10 cellular contexts compared by ENCODE assay signal in the genomic region with DNA sequence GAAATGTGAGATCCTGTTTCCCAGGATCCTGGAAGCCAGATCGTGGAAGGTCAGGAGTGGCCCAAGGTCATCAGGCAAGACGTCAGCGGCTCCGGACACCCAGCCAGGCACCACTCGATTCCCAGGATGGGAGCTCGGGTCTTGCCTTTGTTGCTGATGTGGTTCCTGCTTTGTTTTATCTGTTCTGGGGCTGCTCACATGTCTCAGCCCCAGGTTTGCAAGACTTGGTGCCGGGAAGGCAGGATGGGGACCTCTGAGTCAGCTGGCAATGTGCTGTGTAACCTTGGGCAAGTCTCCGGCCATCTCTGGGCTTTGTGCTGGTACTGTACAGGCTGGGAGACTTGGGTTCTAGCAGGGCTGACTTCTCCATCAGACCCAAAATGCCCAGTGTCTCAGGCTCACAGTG. TPM values are rescaled to one million over a fixed set of nuclear protein-coding genes. Genes with fewer than 3 reads are reported as not detected.
DNase-seq lines count a peak whose midpoint lies in the region; ATAC-seq and TF ChIP-seq lines count a peak whose summit lies in the region.
"Had no signal": no experiment of that assay in that cellular context is flagged by ENCODE, and none has a peak within 500 bp of the region (broad histone marks: within the 10 kb centered on the region; RNA-seq: fewer than 3 reads in every experiment).

No MANE protein-coding gene starts in this region.

- no peak for TF ChIP-seq CTCF in upper lobe of right lung (IDR thresholded peaks at IDR 0.05)

- intact Hi-C loops in upper lobe of right lung (cut with DNase I), result no loop called here

- no peaks in the 10 kb centered on the region for H3K36me3 ChIP-seq in upper lobe of right lung

- H3K27ac Mint-ChIP-seq in activated T-cell treated with anti-CD3 and anti-CD28 coated beads, Interleukin-2, amount 50 U/mL, for 72 hours, result peak overlapping the region; percentile 79

- no peaks in the 10 kb centered on the region for H3K27me3 Mint-ChIP-seq in activated T-cell treated with anti-CD3 and anti-CD28 coated beads, Interleukin-2, amount 50 U/mL, for 72 hours (ENCODE audit: low read depth)

- peak; percentile 29 for DNase-seq in activated naive CD4-positive, alpha-beta T cell treated with Interleukin-2 at 50 U/mL for 16 hours
- DNase-seq in activated naive CD4-positive, alpha-beta T cell (lab: John Stamatoyannopoulos, UW), result no peak
- DNase-seq in activated T-cell treated with anti-CD3 and anti-CD28 coated beads, Interleukin-2, amount 50 U/mL, for 72 hours, result peak; percentile 38 to 47
- DNase-seq in left lobe of liver (ENCODE audit: low spot score), result no peak
- no peak for DNase-seq in upper lobe of right lung
- DNase-seq in activated gamma-delta T cell treated with Interleukin-2 at 50 U/mL for 16 hours, result no peak
- DNase-seq: NCI-H1436 treated with DMSO at 0.1 percent for 48 hours had no signal

- no peaks in the 10 kb centered on the region for H3K9me3 ChIP-seq in upper lobe of right lung

- H3K27ac ChIP-seq in upper lobe of right lung, result peak overlapping the region; percentile 17
- H3K27ac ChIP-seq: hepatocyte had no signal

- no peaks in the 10 kb centered on the region for H3K9me3 Mint-ChIP-seq in activated T-cell treated with anti-CD3 and anti-CD28 coated beads, Interleukin-2, amount 50 U/mL, for 72 hours

- no peak for ATAC-seq in activated T-cell treated with anti-CD3 and anti-CD28 coated beads, Interleukin-2, amount 50 U/mL, for 72 hours (replicated peaks in 1 of 2)
- ATAC-seq in left lobe of liver (peak; percentile 30), upper lobe of right lung (no peak), HG03460 (IDR thresholded peaks at IDR 0.05; ENCODE audit: unreplicated experiment) (no peak), HG03159 (IDR thresholded peaks at IDR 0.05; ENCODE audit: unreplicated experiment) (no peak)

- H3K4me3 ChIP-seq in upper lobe of right lung, result no peak overlapping the region
- H3K4me3 ChIP-seq: hepatocyte had no signal

- H3K4me3 Mint-ChIP-seq in activated T-cell treated with anti-CD3 and anti-CD28 coated beads, Interleukin-2, amount 50 U/mL, for 72 hours, result peak overlapping the region; percentile 97 to 99

- peaks cover 11% of the 10 kb centered on the region for H3K4me1 ChIP-seq in upper lobe of right lung

- peaks cover 3 to 8% of the 10 kb centered on the region in 2 donors for H3K36me3 Mint-ChIP-seq in activated T-cell treated with anti-CD3 and anti-CD28 coated beads, Interleukin-2, amount 50 U/mL, for 72 hours (ENCODE audit: insufficient read depth in 2 of 2)

- no peaks in the 10 kb centered on the region for H3K27me3 ChIP-seq in upper lobe of right lung
- H3K27me3 ChIP-seq: hepatocyte had no signal

- H3K4me1 Mint-ChIP-seq in activated T-cell treated with anti-CD3 and anti-CD28 coated beads, Interleukin-2, amount 50 U/mL, for 72 hours (ENCODE audit: low read depth), result peaks cover 61% of the 10 kb centered on the region

RNA-seq across cellular contexts. Expression of gene FCHO1, which starts 1.4 kb away (rescaled TPM):
- 10 to 100 TPM; 70.8 to 93.9 TPM for total RNA-seq in activated T-cell treated with anti-CD3 and anti-CD28 coated beads, Interleukin-2, amount 50 U/mL, for 72 hours
- total RNA-seq in left lobe of liver (1.7 TPM), upper lobe of right lung (7.4 TPM)

RNA-seq across cellular contexts. Expression of gene MAP1S, which starts 30.6 kb away (rescaled TPM):
- 10 to 100 TPM; 59.5 to 69.9 TPM for total RNA-seq in activated T-cell treated with anti-CD3 and anti-CD28 coated beads, Interleukin-2, amount 50 U/mL, for 72 hours
- total RNA-seq in left lobe of liver, result 14.3 TPM
- total RNA-seq in upper lobe of right lung, result 71.4 TPM

RNA-seq across cellular contexts. Expression of gene B3GNT3, which starts 45.0 kb away (rescaled TPM):
- total RNA-seq in activated T-cell treated with anti-CD3 and anti-CD28 coated beads, Interleukin-2, amount 50 U/mL, for 72 hours, result under 1 TPM in 1 of 2 donors, not detected in 1; 0.36 TPM
- total RNA-seq in left lobe of liver, result 1.2 TPM
- 2.1 TPM for total RNA-seq in upper lobe of right lung

Comparison
In these comparisons a context has a peak if more than half of its experiments do, and no peak if none do; other contexts are left out.
1. DNase-seq: peak in activated naive CD4-positive, alpha-beta T cell treated with Interleukin-2 at 50 U/mL for 16 hours (single experiment) and activated T-cell treated with anti-CD3 and anti-CD28 coated beads, Interleukin-2, amount 50 U/mL, for 72 hours (2 of 2); none in activated naive CD4-positive, alpha-beta T cell (0 of 4), left lobe of liver (single experiment), upper lobe of right lung (single experiment) and activated gamma-delta T cell treated with Interleukin-2 at 50 U/mL for 16 hours (single experiment).